1 cellular context compared by ENCODE assay signal in genomic region chr6:89381031-89381430, GRCh38.
TF ChIP-seq lines count a peak whose summit lies in the region.

No MANE protein-coding gene starts in this region.

TF ChIP-seq in GM12878, 131 proteins besides CTCF, POLR2A, EP300 and RAD21:
- TF ChIP-seq CUX1 (IDR thresholded peaks at IDR 0.05; ENCODE audit: insufficient replicate concordance, low read depth, low read length) (no peak), ASH2L (IDR thresholded peaks at IDR 0.05; ENCODE audit: borderline replicate concordance, low read depth) (no peak), PKNOX1 (IDR thresholded peaks at IDR 0.05) (no peak), CREM (IDR thresholded peaks at IDR 0.05; ENCODE audit: low read depth) (no peak), SPI1 (IDR thresholded peaks at IDR 0.05; ENCODE audit: borderline replicate concordance, insufficient read depth, low read depth, low read length) (no peak), SKIL (IDR thresholded peaks at IDR 0.05; ENCODE audit: low read depth, poor library complexity, severe bottlenecking) (no peak), NR2C1 (IDR thresholded peaks at IDR 0.05) (no peak), ESRRA (IDR thresholded peaks at IDR 0.05; ENCODE audit: low read length) (no peak)
TF ChIP-seq in GM12878: peak in this region for 0.
